Comparison of ENCODE assay signal across 6 cellular contexts in the genomic region with DNA sequence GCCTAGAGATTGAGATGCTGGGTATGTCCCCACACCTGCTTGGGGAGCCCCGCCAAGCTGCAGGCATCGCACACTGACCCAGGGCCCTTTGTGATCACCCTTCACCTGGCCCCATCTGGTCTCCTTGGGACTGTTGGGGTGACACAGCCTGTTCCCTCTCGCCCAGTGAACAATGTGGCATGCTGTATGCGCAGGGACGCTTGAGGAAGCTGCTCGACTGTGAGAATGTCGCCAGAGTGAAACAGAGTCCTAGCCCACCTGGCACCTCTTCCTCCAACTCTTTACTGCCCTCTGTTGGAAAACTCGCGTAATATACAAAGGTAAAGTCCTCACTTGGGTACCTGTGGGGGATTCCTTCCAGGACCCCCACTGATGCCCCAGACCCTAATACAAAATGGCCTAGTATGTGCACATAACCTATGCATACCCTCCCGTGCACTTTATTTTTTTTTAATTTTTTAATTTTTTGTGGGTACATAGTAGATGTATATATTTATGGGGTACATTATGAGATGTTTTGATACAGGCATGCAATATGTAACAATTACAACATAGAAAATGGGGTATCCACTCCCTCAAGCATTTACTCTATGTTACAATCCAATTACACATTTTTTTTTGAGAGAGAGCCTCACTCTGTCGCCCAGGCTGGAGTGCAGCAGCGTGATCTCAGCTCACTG. TPM values are rescaled to one million over a fixed set of nuclear protein-coding genes. Genes with fewer than 3 reads are reported as not detected.
A peak's percentile ranks its signal among the peaks of the same experiment; 100 is the strongest.
DNase-seq lines count a peak whose midpoint lies in the region; ATAC-seq and TF ChIP-seq lines count a peak whose summit lies in the region.

No MANE protein-coding gene starts in this region.

- H3K9me3 Mint-ChIP-seq in H9 (no peaks in the 10 kb centered on the region), naive B cell (peaks cover 0 to 8% (median 0%) of the 10 kb centered on the region in 7 donors)
- H3K9me3 Mint-ChIP-seq in activated CD4-positive, alpha-beta memory T cell treated with anti-CD3 and anti-CD28 coated beads for 36 hours = peaks cover 4% of the 10 kb centered on the region

- no peaks in the 10 kb centered on the region for H3K36me3 Mint-ChIP-seq in H9 (ENCODE audit: insufficient read depth in 1 of 3, low read depth in 3 of 3)
- no peaks in the 10 kb centered on the region for H3K36me3 Mint-ChIP-seq in activated CD4-positive, alpha-beta memory T cell treated with anti-CD3 and anti-CD28 coated beads for 36 hours
- peaks cover 0 to 8% of the 10 kb centered on the region in 2 donors for H3K36me3 Mint-ChIP-seq in naive B cell

- H4K20me1 ChIP-seq in H9 (ENCODE audit: control insufficient read depth, insufficient read depth, insufficient read length) = no peaks in the 10 kb centered on the region

- POLR2A ChIA-PET in activated CD4-positive, alpha-beta memory T cell treated with anti-CD3 and anti-CD28 coated beads for 36 hours (lab: Charles Lee) = no interaction called here

- H3K27me3 ChIP-seq in H9 (ENCODE audit: insufficient read depth, low read length) = no peaks in the 10 kb centered on the region

- H3K27ac ChIP-seq in 22Rv1 = no peak overlapping the region
- H3K27ac ChIP-seq in H9 (ENCODE audit: insufficient read length, low read depth, low read length) = no peak overlapping the region

- no peak overlapping the region for H4K8ac ChIP-seq in H9 (replicated peaks; ENCODE audit: insufficient read length, low read depth, low read length)

- H3K4me1 ChIP-seq in H9 (ENCODE audit: insufficient read depth, low read length) = no peaks in the 10 kb centered on the region

- TF ChIP-seq CTCF in 22Rv1 (IDR thresholded peaks at IDR 0.05) = peak; percentile 85
- TF ChIP-seq CTCF in H9 (conservative IDR thresholded peaks at IDR 0.05) = peak; percentile 84

- H3K79me2 ChIP-seq in H9 (ENCODE audit: insufficient read depth, low read length) = no peaks in the 10 kb centered on the region

- H3K23ac ChIP-seq in H9 (ENCODE audit: insufficient read length, low read depth, low read length) = no peak overlapping the region

- H2BK5ac ChIP-seq in H9 (ENCODE audit: insufficient read length, low read length) = no peak overlapping the region

- no peaks in the 10 kb centered on the region for H3K9me3 ChIP-seq in H9 (ENCODE audit: control insufficient read depth, low read depth, low read length)

- H2AFZ ChIP-seq in H9 (ENCODE audit: low read length) = no peak overlapping the region

- intact Hi-C loops in activated CD4-positive, alpha-beta memory T cell treated with anti-CD3 and anti-CD28 coated beads for 36 hours (cut with micrococcal nuclease) = no loop called here

- H3K4me2 ChIP-seq in H9 (ENCODE audit: insufficient read depth, insufficient read length, low read length) = no peak overlapping the region

- H3K27ac Mint-ChIP-seq in H9 (no peak overlapping the region), naive B cell (peak overlapping the region in 2 of 6 donors; percentile 8)
- H3K27ac Mint-ChIP-seq in activated CD4-positive, alpha-beta memory T cell treated with anti-CD3 and anti-CD28 coated beads for 36 hours = no peak overlapping the region

- no peaks in the 10 kb centered on the region for H3K79me1 ChIP-seq in H9 (ENCODE audit: insufficient read depth, low read depth, low read length, poor library complexity, severe bottlenecking)

- H2BK20ac ChIP-seq in H9 (ENCODE audit: low read depth, low read length, poor library complexity, severe bottlenecking) = no peak overlapping the region

- H3K4me3 Mint-ChIP-seq in H9 = no peak overlapping the region
- H3K4me3 Mint-ChIP-seq in activated CD4-positive, alpha-beta memory T cell treated with anti-CD3 and anti-CD28 coated beads for 36 hours = no peak overlapping the region
- peak overlapping the region in 1 of 8 donors; percentile 23 for H3K4me3 Mint-ChIP-seq in naive B cell

- H4K91ac ChIP-seq in H9 (ENCODE audit: insufficient read length, low read depth, low read length) = no peak overlapping the region

- peaks cover 21% of the 10 kb centered on the region for H3K27me3 Mint-ChIP-seq in H9 (ENCODE audit: low read depth)
- H3K27me3 Mint-ChIP-seq in activated CD4-positive, alpha-beta memory T cell treated with anti-CD3 and anti-CD28 coated beads for 36 hours = no peaks in the 10 kb centered on the region
- H3K27me3 Mint-ChIP-seq in naive B cell = no peaks in the 10 kb centered on the region

- H3K4me1 Mint-ChIP-seq in H9 (peaks cover 2 to 7% of the 10 kb centered on the region in 2 experiments; a peak in 1 of 4 replicates), naive B cell (peaks cover 19 to 35% (median 26%) of the 10 kb centered on the region in 3 donors)
- peaks cover 4% of the 10 kb centered on the region for H3K4me1 Mint-ChIP-seq in activated CD4-positive, alpha-beta memory T cell treated with anti-CD3 and anti-CD28 coated beads for 36 hours (ENCODE audit: low read depth)

- H3K14ac ChIP-seq in H9 (ENCODE audit: insufficient read depth, low read length) = no peak overlapping the region

- H4K5ac ChIP-seq in H9 (ENCODE audit: insufficient read length, low read depth, low read length) = no peak overlapping the region

- WGBS in H9 (ENCODE audit: extremely low coverage, insufficient read length, low lambda C conversion rate) = no CpG with 5 or more reads among the region's 12 CpGs

- no peak overlapping the region for H2AK5ac ChIP-seq in H9 (ENCODE audit: insufficient read length, low read length)

- no peak overlapping the region for H2BK15ac ChIP-seq in H9 (ENCODE audit: low read depth, low read length)

- H2BK12ac ChIP-seq in H9 (ENCODE audit: insufficient read length, low read depth, low read length) = no peak overlapping the region

- no peaks in the 10 kb centered on the region for H3K23me2 ChIP-seq in H9 (ENCODE audit: insufficient read length, low read depth, low read length, poor library complexity, severe bottlenecking)

- no peak overlapping the region for H2BK120ac ChIP-seq in H9 (ENCODE audit: low read depth, low read length, poor library complexity, severe bottlenecking)

- no peak overlapping the region for H3K9ac ChIP-seq in H9 (ENCODE audit: extremely low read depth, insufficient read length, low read length)

- CTCF ChIA-PET in activated CD4-positive, alpha-beta memory T cell treated with anti-CD3 and anti-CD28 coated beads for 36 hours (lab: Charles Lee) = interaction anchor here (0.7 to 2.6 kb wide), 12 partner anchors 9 to 198 kb away, joined by 3 to 11 read pairs (median 3); a partner anchor contains a TSS

- no peak overlapping the region for H3K18ac ChIP-seq in H9 (ENCODE audit: insufficient read length, low read depth, low read length)

- H3T11ph ChIP-seq in H9 (ENCODE audit: low read length) = no peak overlapping the region

- DNase-seq in H9 (peak; percentile 63), naive B cell (peak; percentile 57)
- peak; percentile 36 for DNase-seq in activated CD4-positive, alpha-beta memory T cell treated with anti-CD3 and anti-CD28 coated beads for 36 hours

- no peak overlapping the region for H3K56ac ChIP-seq in H9 (ENCODE audit: insufficient read length, low read depth, low read length)

- no peak overlapping the region for H3K4ac ChIP-seq in H9 (ENCODE audit: low read depth, low read length)

- ATAC-seq in naive B cell (ENCODE audit: low read depth in 2 of 2) (peak; percentile 91), HG03520 (IDR thresholded peaks at IDR 0.05; ENCODE audit: unreplicated experiment) (no peak), GM21526 (IDR thresholded peaks at IDR 0.05; ENCODE audit: low FRiP score, unreplicated experiment) (no peak)

RNA-seq across cellular contexts. Expression of a gene that starts 9.0 kb away (rescaled TPM):
- 9.2 and 12.2 TPM in 2 replicates for total RNA-seq in H9 (2021)
- total RNA-seq in activated CD4-positive, alpha-beta memory T cell treated with anti-CD3 and anti-CD28 coated beads for 36 hours = 10 to 100 TPM; 10.4 to 11.8 TPM
- 10 to 100 TPM in 5 of 6 donors, 1 to 10 TPM in 1; 9.1 to 24.5 (median 13.6) TPM for polyA plus RNA-seq in naive B cell (ENCODE audit: low read depth in 6 of 6)

RNA-seq across cellular contexts. Expression of a gene that starts 9.5 kb away (rescaled TPM):
- 57.8 and 59.9 TPM in 2 replicates for total RNA-seq in H9 (2021)
- total RNA-seq in activated CD4-positive, alpha-beta memory T cell treated with anti-CD3 and anti-CD28 coated beads for 36 hours = 10 to 100 TPM; 35.1 to 39.9 TPM
- polyA plus RNA-seq in naive B cell (ENCODE audit: low read depth in 6 of 6) = 100 to 1,000 TPM; 114 to 248 (median 134) TPM

RNA-seq across cellular contexts. Expression of a gene that starts 26.8 kb away (rescaled TPM):
- 0.17 and 0.46 TPM in 2 replicates for total RNA-seq in H9 (2021)
- total RNA-seq in activated CD4-positive, alpha-beta memory T cell treated with anti-CD3 and anti-CD28 coated beads for 36 hours = under 1 TPM; 0.10 to 0.22 TPM
- not detected for polyA plus RNA-seq in naive B cell (ENCODE audit: low read depth in 6 of 6)

RNA-seq across cellular contexts. Expression of a gene that starts 57.6 kb away (rescaled TPM):
- total RNA-seq in H9 (2021) = 0.61 TPM in 2 replicates
- not detected for total RNA-seq in activated CD4-positive, alpha-beta memory T cell treated with anti-CD3 and anti-CD28 coated beads for 36 hours
- not detected for polyA plus RNA-seq in naive B cell (ENCODE audit: low read depth in 6 of 6)

Comparison
In these comparisons a context has a peak if more than half of its experiments do, and no peak if none do; other contexts are left out.
1. ATAC-seq: peak in naive B cell (2 of 2); none in HG03520 (single experiment) and GM21526 (single experiment).
2. Peak in every context shown above with its lines, with median percentiles within 50 percentile points of each other: DNase-seq.